8 cellular contexts compared by ENCODE assay signal in the genomic region with DNA sequence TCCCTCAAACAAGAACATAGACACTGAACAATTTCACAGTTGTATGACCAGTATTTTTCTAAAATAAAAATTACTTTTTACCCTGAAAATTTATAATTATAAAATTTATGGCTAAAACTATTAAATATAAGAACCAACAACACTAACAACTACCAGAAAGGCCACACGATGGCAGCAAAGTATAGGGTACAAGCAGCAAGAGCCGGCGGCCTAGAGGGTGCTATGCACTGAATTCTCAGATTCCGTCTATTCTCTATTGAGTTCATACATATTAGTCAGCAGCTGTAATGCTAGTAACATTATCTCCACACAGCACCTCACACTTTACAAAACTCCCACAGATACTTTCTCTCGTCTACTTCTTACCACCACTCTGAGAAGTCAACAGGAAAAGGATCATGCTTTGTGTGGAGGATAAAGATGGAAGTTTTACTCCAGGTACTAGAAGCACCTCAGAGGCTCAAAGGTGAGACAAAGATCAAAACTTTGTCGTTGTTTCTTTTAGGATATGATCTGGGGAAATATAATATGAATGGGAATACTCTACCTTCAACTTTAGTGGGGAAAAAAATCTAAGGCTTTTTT.
DNase-seq lines count a peak whose midpoint lies in the region; ATAC-seq and TF ChIP-seq lines count a peak whose summit lies in the region.

No MANE protein-coding gene starts in this region.

- no peak overlapping the region for H3K4me3 ChIP-seq in GM12865 (ENCODE audit: low read depth, low read length)

- peaks cover 2% of the 10 kb centered on the region for H3K4me1 Mint-ChIP-seq in activated naive CD4-positive, alpha-beta T cell treated with anti-CD3 and anti-CD28 coated beads, Interleukin-2, amount 10 ng/mL, durations not matched to agents 7 days and 5 days
- H3K4me1 Mint-ChIP-seq in glutamatergic neuron (ENCODE audit: low read depth, unreplicated experiment) = peaks cover 12% of the 10 kb centered on the region
- no peaks in the 10 kb centered on the region for H3K4me1 Mint-ChIP-seq in immature natural killer cell

- no peak overlapping the region for H3K27ac Mint-ChIP-seq in activated naive CD4-positive, alpha-beta T cell treated with anti-CD3 and anti-CD28 coated beads, Interleukin-2, amount 10 ng/mL, durations not matched to agents 7 days and 5 days
- H3K27ac Mint-ChIP-seq in glutamatergic neuron (ENCODE audit: unreplicated experiment) = peak overlapping the region; percentile 8
- H3K27ac Mint-ChIP-seq in immature natural killer cell = no peak overlapping the region

- ATAC-seq in HG02571 (IDR thresholded peaks at IDR 0.05; ENCODE audit: unreplicated experiment) = peak; percentile 77

- CTCF ChIA-PET in activated naive CD4-positive, alpha-beta T cell treated with anti-CD3 and anti-CD28 coated beads, Interleukin-2, amount 10 ng/mL, durations not matched to agents 7 days and 5 days (lab: Charles Lee) = interaction anchor here (0.7 to 1.8 kb wide), 2 partner anchors 236 to 248 kb away, joined by 3 to 6 read pairs; no protein-coding TSS in a partner anchor

- no peak overlapping the region for H3K4me3 Mint-ChIP-seq in activated naive CD4-positive, alpha-beta T cell treated with anti-CD3 and anti-CD28 coated beads, Interleukin-2, amount 10 ng/mL, durations not matched to agents 7 days and 5 days
- H3K4me3 Mint-ChIP-seq in glutamatergic neuron (ENCODE audit: unreplicated experiment) = no peak overlapping the region
- H3K4me3 Mint-ChIP-seq in immature natural killer cell = no peak overlapping the region

- in situ Hi-C loops in SK-MEL-5 (cut with HindIII; ENCODE audit: low pct_unique_long_range_greater_than_20kb, low sequenced_read_pairs) = no loop called here

- peaks cover 19% of the 10 kb centered on the region for H3K27me3 Mint-ChIP-seq in activated naive CD4-positive, alpha-beta T cell treated with anti-CD3 and anti-CD28 coated beads, Interleukin-2, amount 10 ng/mL, durations not matched to agents 7 days and 5 days
- H3K27me3 Mint-ChIP-seq in glutamatergic neuron (ENCODE audit: unreplicated experiment) = peaks cover 5% of the 10 kb centered on the region
- H3K27me3 Mint-ChIP-seq in immature natural killer cell (ENCODE audit: low read depth in 3 of 3) = no peaks in the 10 kb centered on the region

- TF ChIP-seq CTCF in GM12865 (IDR thresholded peaks at IDR 0.05; ENCODE audit: insufficient read depth, low read depth, low read length, missing control alignments) (peak; percentile 59), glutamatergic neuron (IDR thresholded peaks at IDR 0.05; ENCODE audit: partially characterized antibody, unreplicated experiment) (peak; percentile 86)

- no peaks in the 10 kb centered on the region for H3K9me3 Mint-ChIP-seq in activated naive CD4-positive, alpha-beta T cell treated with anti-CD3 and anti-CD28 coated beads, Interleukin-2, amount 10 ng/mL, durations not matched to agents 7 days and 5 days
- H3K9me3 Mint-ChIP-seq in glutamatergic neuron (ENCODE audit: unreplicated experiment) = peaks cover 4% of the 10 kb centered on the region
- peaks cover 0 to 7% (median 0%) of the 10 kb centered on the region in 6 donors for H3K9me3 Mint-ChIP-seq in immature natural killer cell

- DNase-seq in GM12865 (ENCODE audit: low read depth) = peak; percentile 82
- peak; percentile 74 for DNase-seq in NAMALWA (ENCODE audit: low spot score)
- peak; percentile 82 for DNase-seq in SK-MEL-5 (ENCODE audit: low read depth, low spot score)
- peak; percentile 76 for DNase-seq in activated naive CD4-positive, alpha-beta T cell treated with anti-CD3 and anti-CD28 coated beads, Interleukin-2, amount 10 ng/mL, durations not matched to agents 7 days and 5 days
- DNase-seq in glutamatergic neuron = peak; percentile 79
- DNase-seq in pulmonary artery endothelial cell (ENCODE audit: low read depth, low spot score) = peak; percentile 61
- no peak for DNase-seq in immature natural killer cell

- H3K36me3 Mint-ChIP-seq in activated naive CD4-positive, alpha-beta T cell treated with anti-CD3 and anti-CD28 coated beads, Interleukin-2, amount 10 ng/mL, durations not matched to agents 7 days and 5 days = no peaks in the 10 kb centered on the region
- H3K36me3 Mint-ChIP-seq in glutamatergic neuron (ENCODE audit: unreplicated experiment) = no peaks in the 10 kb centered on the region
- H3K36me3 Mint-ChIP-seq in immature natural killer cell = no peaks in the 10 kb centered on the region

Comparison
In these comparisons a context has a peak if more than half of its experiments do, and no peak if none do; other contexts are left out.
1. DNase-seq: peak in GM12865 (single experiment), NAMALWA (single experiment), SK-MEL-5 (single experiment), activated naive CD4-positive, alpha-beta T cell treated with anti-CD3 and anti-CD28 coated beads, Interleukin-2, amount 10 ng/mL, durations not matched to agents 7 days and 5 days (single experiment), glutamatergic neuron (single experiment) and pulmonary artery endothelial cell (single experiment); none in immature natural killer cell (0 of 3).